In genomic region chr10:132216441-132216840, GRCh38 we compare ENCODE assay signal across 1 cellular context. TPM values are rescaled to one million over a fixed set of nuclear protein-coding genes. Genes with fewer than 3 reads are reported as not detected.
"Had no signal": no experiment of that assay in that cellular context is flagged by ENCODE, and none has a peak within 500 bp of the region (broad histone marks: within the 10 kb centered on the region; RNA-seq: fewer than 3 reads in every experiment).

No MANE protein-coding gene starts in this region.

RNA-seq across cellular contexts. Expression of gene DPYSL4, which starts 29.7 kb away (rescaled TPM):
- total RNA-seq: ascending aorta had no signal
